In the genomic region with DNA sequence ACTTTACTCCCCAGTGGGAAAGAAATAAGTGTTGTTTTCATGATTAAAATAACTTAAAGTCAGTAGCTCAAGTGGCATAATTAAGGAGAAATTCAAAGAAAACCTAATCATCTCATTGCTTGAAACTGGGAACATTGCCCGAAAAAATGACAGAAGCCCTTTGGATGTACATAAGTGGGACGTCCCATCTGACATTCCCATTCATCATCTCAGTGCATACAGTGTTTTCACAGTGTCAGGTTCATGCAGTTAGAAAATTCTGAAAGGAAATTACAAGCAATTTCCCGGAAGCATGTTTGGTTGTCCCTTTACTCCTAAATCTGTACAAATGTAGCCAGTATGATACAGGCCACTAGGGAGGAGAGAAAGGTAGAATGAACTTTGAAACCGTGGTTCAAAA, we compare ENCODE assay signal across 24 cellular contexts.
"Had no signal": no experiment of that assay in that cellular context is flagged by ENCODE, and none has a peak within 500 bp of the region (broad histone marks: within the 10 kb centered on the region; RNA-seq: fewer than 3 reads in every experiment).

No MANE protein-coding gene starts in this region.

- H3K4me2 ChIP-seq: smooth muscle cell had no signal

- DNase-seq: dorsolateral prefrontal cortex; effector CD4-positive, alpha-beta T cell; head of caudate nucleus; mesenchymal stem cell; naive thymus-derived CD4-positive, alpha-beta T cell; nephron progenitor cell; nucleus accumbens; stimulated activated CD4-positive, alpha-beta T cell treated with anti-CD3 and anti-CD28 coated beads, Interleukin-12 subunit alpha, Interleukin-12 subunit beta, amount 100 ng/mL, for 4 hours; stimulated activated CD4-positive, alpha-beta T cell treated with anti-CD3 and anti-CD28 coated beads, Interleukin-1b, Interleukin-23, amount 100 ng/mL, for 48 hours; stimulated activated CD4-positive, alpha-beta T cell treated with anti-CD3 and anti-CD28 coated beads, Interleukin-4, amount 100 ng/mL, for 1 hour; stimulated activated CD8-positive, alpha-beta memory T cell treated with anti-CD3 and anti-CD28 coated beads, Interleukin-4, amount 100 ng/mL, for 48 hours; stimulated activated naive CD4-positive, alpha-beta T cell; stimulated activated naive CD8-positive, alpha-beta T cell treated with anti-CD3 and anti-CD28 coated beads, Interleukin-15, amount 100 ng/mL, for 72 hours; transverse colon; upper lobe of right lung; uterus had no signal

- H3K4me1 ChIP-seq: prostate gland, right atrium auricular region, suprapubic skin, transverse colon, upper lobe of right lung, uterus had no signal

- H3K9me3 ChIP-seq: prostate gland, right atrium auricular region, suprapubic skin, transverse colon, upper lobe of right lung, uterus had no signal

- H3K4me3 ChIP-seq: dorsolateral prefrontal cortex, lung, prostate gland, right atrium auricular region, smooth muscle cell, suprapubic skin, transverse colon, upper lobe of right lung, uterus had no signal

- ATAC-seq: left lobe of liver; naive thymus-derived CD4-positive, alpha-beta T cell; sciatic nerve; stimulated activated naive CD8-positive, alpha-beta T cell treated with anti-CD3 and anti-CD28 coated beads, Interleukin-15, amount 100 ng/mL, for 72 hours; upper lobe of right lung had no signal

- H3K27me3 ChIP-seq: right atrium auricular region, suprapubic skin, transverse colon, upper lobe of right lung, uterus had no signal

- H3K27ac ChIP-seq: dorsolateral prefrontal cortex, prostate gland, right atrium auricular region, suprapubic skin, transverse colon, upper lobe of right lung, uterus had no signal

- FAIRE-seq: keratinocyte had no signal

- H3K36me3 ChIP-seq: prostate gland, right atrium auricular region, suprapubic skin, transverse colon, upper lobe of right lung, uterus had no signal
